Comparison of ENCODE assay signal across 15 cellular contexts in the genomic region with DNA sequence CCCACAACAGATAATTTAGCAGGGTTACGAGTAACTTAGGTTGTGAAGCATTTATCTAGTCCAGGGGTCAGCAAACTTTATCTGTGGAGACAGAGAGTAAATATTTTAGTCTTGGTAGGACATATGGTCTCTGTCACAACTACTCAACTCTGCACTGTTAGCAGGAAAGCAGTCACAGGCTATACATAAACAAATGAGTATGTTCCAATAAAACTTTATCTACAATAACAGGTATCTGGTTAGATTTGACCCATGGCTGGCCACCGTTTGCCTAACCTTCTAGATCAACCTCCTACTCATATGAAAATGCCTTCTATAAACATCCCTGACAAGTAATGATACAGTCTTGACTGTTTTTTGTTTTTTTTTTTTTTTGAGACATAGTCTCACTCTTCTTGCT. TPM values are rescaled to one million over a fixed set of nuclear protein-coding genes. Genes with fewer than 3 reads are reported as not detected.
DNase-seq lines count a peak whose midpoint lies in the region; ATAC-seq and TF ChIP-seq lines count a peak whose summit lies in the region.
"Had no signal": no experiment of that assay in that cellular context is flagged by ENCODE, and none has a peak within 500 bp of the region (broad histone marks: within the 10 kb centered on the region; RNA-seq: fewer than 3 reads in every experiment).

No MANE protein-coding gene starts in this region.

- H3K4me3 ChIP-seq in IMR-90 (ENCODE audit: insufficient read depth, low read depth, low read length) (no peak overlapping the region), fibroblast of villous mesenchyme (ENCODE audit: low read depth, low read length) (no peak overlapping the region)
- H3K4me3 ChIP-seq: GM23248, HAP-1 had no signal

- no peak overlapping the region for H2BK5ac ChIP-seq in IMR-90 (ENCODE audit: low read depth, low read length, poor library complexity, severe bottlenecking)

- no peak overlapping the region for H2AK5ac ChIP-seq in IMR-90 (ENCODE audit: low read depth, low read length)

- no peak overlapping the region for H3K4ac ChIP-seq in IMR-90 (ENCODE audit: low read depth, low read length)

- H3K9me1 ChIP-seq in IMR-90 (ENCODE audit: insufficient read depth, low read length), result peaks cover 5% of the 10 kb centered on the region; the same call in 1 of the 2 replicates

- TF ChIP-seq CTCF in IMR-90 (conservative IDR thresholded peaks at IDR 0.05; ENCODE audit: low read depth, low read length), result no peak
- no peak for TF ChIP-seq CTCF in fibroblast of villous mesenchyme (IDR thresholded peaks at IDR 0.05; ENCODE audit: insufficient read depth, low read depth, low read length)

- peaks cover 6% of the 10 kb centered on the region for H4K20me1 ChIP-seq in IMR-90 (ENCODE audit: insufficient read depth, low read length)

- in situ Hi-C loops in IMR-90 (cut with MboI; ENCODE audit: low sequenced_read_pairs), result no loop called here

- CTCF ChIA-PET in activated naive CD4-positive, alpha-beta T cell treated with anti-CD3 and anti-CD28 coated beads for 36 hours (lab: Charles Lee), result interaction anchor here (1.0 kb wide), 1 partner anchor 253 kb away, joined by 4 read pairs; no protein-coding TSS in a partner anchor
- CTCF ChIA-PET in activated naive CD4-positive, alpha-beta T cell treated with anti-CD3 and anti-CD28 coated beads, Interleukin-2, amount 10 ng/mL, durations not matched to agents 7 days and 5 days (lab: Charles Lee), result no interaction called here
- CTCF ChIA-PET in IMR-90 (lab: Yijun Ruan, JAX), result interaction anchor here (0.7 kb wide), 1 partner anchor 27 kb away, joined by 3 read pairs; no protein-coding TSS in a partner anchor

- no peak overlapping the region for H3K4me2 ChIP-seq in IMR-90 (ENCODE audit: low read depth, low read length)

- no peaks in the 10 kb centered on the region for H3K27me3 Mint-ChIP-seq in activated naive CD4-positive, alpha-beta T cell treated with anti-CD3 and anti-CD28 coated beads for 36 hours (ENCODE audit: low read depth)
- H3K27me3 Mint-ChIP-seq in activated naive CD4-positive, alpha-beta T cell treated with anti-CD3 and anti-CD28 coated beads, Interleukin-2, amount 10 ng/mL, durations not matched to agents 7 days and 5 days, result no peaks in the 10 kb centered on the region
- H3K27me3 Mint-ChIP-seq: CD4-positive, alpha-beta T cell had no signal

- no peak overlapping the region for H2AK9ac ChIP-seq in IMR-90 (replicated peaks; ENCODE audit: low read depth, low read length, poor library complexity)

- no peak overlapping the region for H3K23ac ChIP-seq in IMR-90 (ENCODE audit: low read depth, low read length)

- H3K14ac ChIP-seq in IMR-90 (replicated peaks; ENCODE audit: low read depth, low read length), result no peak overlapping the region

- intact Hi-C loops in activated naive CD4-positive, alpha-beta T cell treated with anti-CD3 and anti-CD28 coated beads for 36 hours (cut with micrococcal nuclease), result loop anchor here (10.0 kb wide), 1 partner anchor 97 kb away; a partner anchor contains a TSS
- intact Hi-C loops in IMR-90 (cut with micrococcal nuclease), result no loop called here

- no peak overlapping the region; the same call in 1 of the 2 replicates for H3K27ac ChIP-seq in IMR-90 (ENCODE audit: insufficient read depth, low read length)
- H3K27ac ChIP-seq: C4-2B, GM23248 had no signal

- H4K5ac ChIP-seq in IMR-90 (ENCODE audit: low read depth, low read length), result no peak overlapping the region

- H3K18ac ChIP-seq in IMR-90 (ENCODE audit: low read depth, low read length), result no peak overlapping the region

- POLR2A ChIA-PET in IMR-90 (lab: Charles Lee; ENCODE audit: unreplicated experiment), result no interaction called here

- H2AFZ ChIP-seq in IMR-90 (replicated peaks; ENCODE audit: low read length, poor library complexity), result no peak overlapping the region
- H2AFZ ChIP-seq: GM23248 had no signal

- H3K4me1 ChIP-seq in IMR-90 (ENCODE audit: control insufficient read depth, insufficient read depth, low read length), result no peaks in the 10 kb centered on the region
- H3K4me1 ChIP-seq: HAP-1 had no signal

- no peak overlapping the region for H4K91ac ChIP-seq in IMR-90 (ENCODE audit: insufficient read depth, low read depth, low read length)

- dilution Hi-C loops in IMR-90 (cut with HindIII; ENCODE audit: low sequenced_read_pairs, unreplicated experiment), result no loop called here

- no peak overlapping the region for H3K56ac ChIP-seq in IMR-90 (ENCODE audit: extremely low read depth, insufficient read depth, low read length)

- no peaks in the 10 kb centered on the region for H3K27me3 ChIP-seq in IMR-90 (ENCODE audit: control insufficient read depth, insufficient read depth, low read length)

- no peak for TF ChIP-seq POLR2A in IMR-90 (IDR thresholded peaks at IDR 0.05; ENCODE audit: low read depth, low read length)

- no peak overlapping the region for H4K8ac ChIP-seq in IMR-90 (ENCODE audit: low read depth in 2 of 2, low read length in 2 of 2)

- peaks cover 10% of the 10 kb centered on the region for H3K36me3 Mint-ChIP-seq in activated naive CD4-positive, alpha-beta T cell treated with anti-CD3 and anti-CD28 coated beads for 36 hours (ENCODE audit: low read depth)
- peaks cover 22% of the 10 kb centered on the region for H3K36me3 Mint-ChIP-seq in activated naive CD4-positive, alpha-beta T cell treated with anti-CD3 and anti-CD28 coated beads, Interleukin-2, amount 10 ng/mL, durations not matched to agents 7 days and 5 days

- H3K27ac Mint-ChIP-seq in activated naive CD4-positive, alpha-beta T cell treated with anti-CD3 and anti-CD28 coated beads for 36 hours, result peak overlapping the region; percentile 4
- no peak overlapping the region for H3K27ac Mint-ChIP-seq in activated naive CD4-positive, alpha-beta T cell treated with anti-CD3 and anti-CD28 coated beads, Interleukin-2, amount 10 ng/mL, durations not matched to agents 7 days and 5 days
- H3K27ac Mint-ChIP-seq: CD4-positive, alpha-beta T cell had no signal

- H3K4me1 Mint-ChIP-seq in activated naive CD4-positive, alpha-beta T cell treated with anti-CD3 and anti-CD28 coated beads for 36 hours (ENCODE audit: low read depth), result peaks cover 16% of the 10 kb centered on the region
- no peaks in the 10 kb centered on the region for H3K4me1 Mint-ChIP-seq in activated naive CD4-positive, alpha-beta T cell treated with anti-CD3 and anti-CD28 coated beads, Interleukin-2, amount 10 ng/mL, durations not matched to agents 7 days and 5 days

- H3K79me1 ChIP-seq in IMR-90 (ENCODE audit: low read depth in 1 of 2, low read length in 2 of 2), result peaks cover 21 to 27% of the 10 kb centered on the region in 2 experiments

- no peak for TF ChIP-seq RAD21 in IMR-90 (IDR thresholded peaks at IDR 0.05; ENCODE audit: low read length)

- no CpG with 5 or more reads among the region's 2 CpGs for WGBS in IMR-90 (ENCODE audit: extremely low coverage in 2 of 2, insufficient read length in 1 of 2), 2 experiments

- peak; percentile 61 for ATAC-seq in IMR-90 (ENCODE audit: low read depth)

- no peak for DNase-seq in activated naive CD4-positive, alpha-beta T cell treated with anti-CD3 and anti-CD28 coated beads for 36 hours
- no peak for DNase-seq in activated naive CD4-positive, alpha-beta T cell treated with anti-CD3 and anti-CD28 coated beads, Interleukin-2, amount 10 ng/mL, durations not matched to agents 7 days and 5 days
- DNase-seq in IMR-90, result peak; percentile 28
- DNase-seq in fibroblast of villous mesenchyme (ENCODE audit: low read depth), result peak; percentile 91
- DNase-seq in islet precursor cell, result no peak
- DNase-seq in foreskin melanocyte, result no peak
- DNase-seq: ACHN; AML-193; Caco-2; CD4-positive, alpha-beta T cell; GM23248 had no signal

- no peak overlapping the region for H2BK20ac ChIP-seq in IMR-90 (ENCODE audit: low read depth, low read length)

- BruUV-seq in IMR-90 (replicated peaks; lab: Mats Ljungman, UMichigan), result no TSS peak

- H3K36me3 ChIP-seq in IMR-90 (ENCODE audit: control insufficient read depth, insufficient read depth, low read length), result peaks cover 8% of the 10 kb centered on the region

- H2BK15ac ChIP-seq in IMR-90 (ENCODE audit: low read depth, low read length), result no peak overlapping the region

- H3K9ac ChIP-seq in IMR-90 (ENCODE audit: low read depth, low read length), result no peak overlapping the region
- H3K9ac ChIP-seq: GM23248 had no signal

- H3K9me3 Mint-ChIP-seq in activated naive CD4-positive, alpha-beta T cell treated with anti-CD3 and anti-CD28 coated beads for 36 hours, result no peaks in the 10 kb centered on the region
- H3K9me3 Mint-ChIP-seq in activated naive CD4-positive, alpha-beta T cell treated with anti-CD3 and anti-CD28 coated beads, Interleukin-2, amount 10 ng/mL, durations not matched to agents 7 days and 5 days, result no peaks in the 10 kb centered on the region
- H3K9me3 Mint-ChIP-seq: CD4-positive, alpha-beta T cell had no signal

- no peak overlapping the region for H2BK120ac ChIP-seq in IMR-90 (ENCODE audit: low read depth, low read length)

- no peaks in the 10 kb centered on the region for H3K9me3 ChIP-seq in IMR-90 (ENCODE audit: control insufficient read depth, insufficient read depth, low read length)
- H3K9me3 ChIP-seq: Caco-2, HAP-1 had no signal

- H3K4me3 Mint-ChIP-seq in activated naive CD4-positive, alpha-beta T cell treated with anti-CD3 and anti-CD28 coated beads for 36 hours, result no peak overlapping the region
- no peak overlapping the region for H3K4me3 Mint-ChIP-seq in activated naive CD4-positive, alpha-beta T cell treated with anti-CD3 and anti-CD28 coated beads, Interleukin-2, amount 10 ng/mL, durations not matched to agents 7 days and 5 days
- H3K4me3 Mint-ChIP-seq: CD4-positive, alpha-beta T cell had no signal

TF ChIP-seq in IMR-90, 13 proteins besides CTCF, POLR2A, EP300 and RAD21 (continues in another document):
- TF ChIP-seq MAFK (IDR thresholded peaks at IDR 0.05; ENCODE audit: low read depth, low read length), result no peak
- TF ChIP-seq MXI1 (IDR thresholded peaks at IDR 0.05; ENCODE audit: borderline replicate concordance, low read depth, low read length), result no peak
- no peak for TF ChIP-seq FOS (IDR thresholded peaks at IDR 0.05; ENCODE audit: low read depth, low read length)
- no peak for TF ChIP-seq CHD1 (IDR thresholded peaks at IDR 0.05; ENCODE audit: low read depth, low read length)
- no peak for TF ChIP-seq RCOR1 (IDR thresholded peaks at IDR 0.05; ENCODE audit: insufficient replicate concordance, low read length)
- TF ChIP-seq NFE2L2 (IDR thresholded peaks at IDR 0.05; ENCODE audit: low read depth, low read length), result no peak
- TF ChIP-seq MAZ (IDR thresholded peaks at IDR 0.05; ENCODE audit: borderline replicate concordance, low read depth, low read length), result no peak
- no peak for TF ChIP-seq RFX5 (IDR thresholded peaks at IDR 0.05; ENCODE audit: low read depth, low read length)
- TF ChIP-seq CEBPB (IDR thresholded peaks at IDR 0.05; ENCODE audit: low read depth, low read length), result no peak

RNA-seq across cellular contexts. Expression of a gene that starts 13.0 kb away (rescaled TPM):
- total RNA-seq in activated naive CD4-positive, alpha-beta T cell treated with anti-CD3 and anti-CD28 coated beads for 36 hours, result not detected
- total RNA-seq in IMR-90 (2012; rRNA removed) (not detected in 2 replicates), fibroblast of villous mesenchyme (not detected in 2 replicates)
- polyA plus RNA-seq in IMR-90 (2012; rRNA removed), result not detected in 2 replicates
- polyA plus RNA-seq in IMR-90 (2012; cell fraction: cytosol; rRNA removed), result not detected in 2 replicates
- 0.05 and 0.15 TPM in 2 replicates for polyA plus RNA-seq in IMR-90 (2012; cell fraction: nucleus; rRNA removed; ENCODE audit: low replicate concordance)
- total RNA-seq: GM23248, HT-29 had no signal
- polyA plus RNA-seq: BJ, GM23248 had no signal

Comparison
In these comparisons a context has a peak if more than half of its experiments do, and no peak if none do; other contexts are left out.
1. DNase-seq: peak in IMR-90 (single experiment) and fibroblast of villous mesenchyme (single experiment); none in activated naive CD4-positive, alpha-beta T cell treated with anti-CD3 and anti-CD28 coated beads for 36 hours (single experiment), activated naive CD4-positive, alpha-beta T cell treated with anti-CD3 and anti-CD28 coated beads, Interleukin-2, amount 10 ng/mL, durations not matched to agents 7 days and 5 days (single experiment), islet precursor cell (single experiment) and foreskin melanocyte (single experiment).